Comparison of ENCODE assay signal across 20 cellular contexts in genomic region chr2:38394041-38394440, GRCh38. TPM values are rescaled to one million over a fixed set of nuclear protein-coding genes. Genes with fewer than 3 reads are reported as not detected.
DNase-seq lines count a peak whose midpoint lies in the region; ATAC-seq and TF ChIP-seq lines count a peak whose summit lies in the region.
"Had no signal": no experiment of that assay in that cellular context is flagged by ENCODE, and none has a peak within 500 bp of the region (broad histone marks: within the 10 kb centered on the region; RNA-seq: fewer than 3 reads in every experiment).

No MANE protein-coding gene starts in this region.

- H3K9me3 ChIP-seq in DOHH2 (ENCODE audit: control insufficient read depth, insufficient read depth, low read length) (no peaks in the 10 kb centered on the region), mucosa of descending colon (no peaks in the 10 kb centered on the region)
- H3K9me3 ChIP-seq: BE2C, SK-N-SH had no signal

- H3K4me3 ChIP-seq in DOHH2 (ENCODE audit: low read length) (peak overlapping the region; percentile 7), KMS-11 (IDR thresholded peaks at IDR 0.05; ENCODE audit: insufficient read depth, low read depth, low read length) (no peak overlapping the region), mucosa of descending colon (no peak overlapping the region)
- H3K4me3 ChIP-seq: GM12878, GM23338 had no signal

- TF ChIP-seq CTCF in DOHH2 (IDR thresholded peaks at IDR 0.05; ENCODE audit: low read depth, low read length, poor library complexity, severe bottlenecking) (no peak), KMS-11 (conservative IDR thresholded peaks at IDR 0.05; ENCODE audit: low read depth, low read length) (no peak), mucosa of descending colon (IDR thresholded peaks at IDR 0.05) (no peak)

- H3K27ac ChIP-seq in DOHH2 (ENCODE audit: low read depth, low read length) = peak overlapping the region; percentile 23; the same call in 1 of the 2 replicates
- H3K27ac ChIP-seq in KMS-11 = no peak overlapping the region

- H4K20me1 ChIP-seq in DOHH2 (ENCODE audit: control insufficient read depth, insufficient read depth, low read depth, low read length) (no peaks in the 10 kb centered on the region), KMS-11 (ENCODE audit: insufficient read depth) (no peaks in the 10 kb centered on the region)

- peak overlapping the region; percentile 59 for H3K4me2 ChIP-seq in DOHH2 (ENCODE audit: low read length)
- peak overlapping the region; percentile 34; the same call in 1 of the 2 replicates for H3K4me2 ChIP-seq in KMS-11
- H3K4me2 ChIP-seq: GM23338, SK-N-SH had no signal

- intact Hi-C loops in mucosa of descending colon (cut with DNase I, micrococcal nuclease) = no loop called here

- H3K36me3 ChIP-seq in DOHH2 (ENCODE audit: control insufficient read depth, low read length) (no peaks in the 10 kb centered on the region), KMS-11 (ENCODE audit: insufficient read depth) (no peaks in the 10 kb centered on the region), mucosa of descending colon (ENCODE audit: low read depth) (no peaks in the 10 kb centered on the region)
- H3K36me3 ChIP-seq: BE2C had no signal

- H3K4me1 ChIP-seq in DOHH2 (ENCODE audit: control insufficient read depth, low read length) (peaks cover 39% of the 10 kb centered on the region), KMS-11 (ENCODE audit: low read depth, poor library complexity, severe bottlenecking) (peaks cover 18% of the 10 kb centered on the region), mucosa of descending colon (ENCODE audit: low read depth) (no peaks in the 10 kb centered on the region)
- H3K4me1 ChIP-seq: BE2C had no signal

- H3K79me2 ChIP-seq in DOHH2 (ENCODE audit: control insufficient read depth, low read length) (no peaks in the 10 kb centered on the region), KMS-11 (ENCODE audit: insufficient read depth, low read depth) (no peaks in the 10 kb centered on the region)

- no peaks in the 10 kb centered on the region for H3K27me3 ChIP-seq in DOHH2 (ENCODE audit: control insufficient read depth, low read length)
- no peaks in the 10 kb centered on the region for H3K27me3 ChIP-seq in KMS-11 (ENCODE audit: insufficient read depth, low read depth)
- H3K27me3 ChIP-seq: BE2C had no signal

- no peak for ATAC-seq in HG03342 (IDR thresholded peaks at IDR 0.05; ENCODE audit: unreplicated experiment)
- no peak for ATAC-seq in mucosa of descending colon
- no peak for ATAC-seq in GM19023 (IDR thresholded peaks at IDR 0.05; ENCODE audit: unreplicated experiment)
- ATAC-seq: GM23338 had no signal

- DNase-seq in RPMI7951 (ENCODE audit: low read depth) = peak; percentile 65
- peak; percentile 26 for DNase-seq in kidney tubule cell (ENCODE audit: low spot score)
- no peak for DNase-seq in mucosa of descending colon
- DNase-seq in effector CD4-positive, alpha-beta T cell = no peak
- DNase-seq: 8988T; BE2C; Calu3; CD4-positive, alpha-beta T cell; DMS53; NCI-H1436; NCI-H2029 treated with DMSO at 0.1 percent for 48 hours; NCI-H748 treated with DMSO at 0.1 percent for 48 hours; Right ventricle myocardium superior; SK-N-SH had no signal

- H3K9me2 ChIP-seq in DOHH2 (replicated peaks; ENCODE audit: control insufficient read depth, low read length) = no peaks in the 10 kb centered on the region
- H3K9me2 ChIP-seq: SK-N-SH had no signal

- H3F3A ChIP-seq in DOHH2 (ENCODE audit: control insufficient read depth, insufficient read depth) = no peaks in the 10 kb centered on the region

- H3K9ac ChIP-seq in KMS-11 = no peak overlapping the region
- H3K9ac ChIP-seq: SK-N-SH had no signal

- H2AFZ ChIP-seq in KMS-11 (ENCODE audit: low read depth) = no peak overlapping the region
- H2AFZ ChIP-seq: GM23338 had no signal

RNA-seq across cellular contexts. Expression of gene ATL2, which starts 17.0 kb away (rescaled TPM):
- 95.4 and 104 TPM in 2 replicates for total RNA-seq in RPMI7951 (2014; rRNA removed; shearing (Covaris generic))
- total RNA-seq in mucosa of descending colon = 100 to 1,000 TPM in 1 of 3 donors, 10 to 100 TPM in 2; 49.3 to 166 (median 53.5) TPM

Comparison
In these comparisons a context has a peak if more than half of its experiments do, and no peak if none do; other contexts are left out.
1. DNase-seq: peak in RPMI7951 (single experiment) and kidney tubule cell (single experiment); none in mucosa of descending colon (0 of 3) and effector CD4-positive, alpha-beta T cell (single experiment).